In the genomic region with DNA sequence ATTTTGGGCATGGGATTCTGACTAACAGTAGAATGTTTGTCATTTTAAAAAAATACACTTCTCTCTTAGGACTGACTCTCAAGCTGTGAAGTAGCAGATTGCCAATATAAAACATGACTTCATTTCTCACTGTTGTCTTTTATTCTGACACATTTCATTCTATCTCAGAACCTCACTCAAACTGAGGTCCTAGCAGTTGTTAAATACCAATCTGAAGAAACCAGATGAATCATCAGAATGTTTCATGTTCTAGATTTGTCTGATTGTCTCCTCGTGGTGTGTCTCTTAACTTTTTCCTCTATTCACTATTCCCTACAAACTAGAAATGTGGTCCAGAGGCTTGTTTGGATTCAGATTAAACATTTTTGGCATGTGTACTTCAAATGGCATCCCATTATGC, we compare ENCODE assay signal across 25 cellular contexts.
DNase-seq lines count a peak whose midpoint lies in the region; ATAC-seq and TF ChIP-seq lines count a peak whose summit lies in the region.
"Had no signal": no experiment of that assay in that cellular context is flagged by ENCODE, and none has a peak within 500 bp of the region (broad histone marks: within the 10 kb centered on the region; RNA-seq: fewer than 3 reads in every experiment).

No MANE protein-coding gene starts in this region.

- no peaks in the 10 kb centered on the region for H3K36me3 Mint-ChIP-seq in HFFc6 (ENCODE audit: low read depth)
- H3K36me3 Mint-ChIP-seq in chondrocyte (ENCODE audit: low read depth): no peaks in the 10 kb centered on the region
- H3K36me3 Mint-ChIP-seq: activated naive CD4-positive, alpha-beta T cell treated with anti-CD3 and anti-CD28 coated beads, Interleukin-2, amount 50 U/mL, for 24 hours; brain had no signal

- in situ Hi-C loops in brain microvascular endothelial cell (cut with HindIII; ENCODE audit: low pct_ligation_motif_present, low sequenced_read_pairs): no loop called here

- intact Hi-C loops in ascending aorta (cut with DNase I): no loop called here

- H3K27ac ChIP-seq in brain microvascular endothelial cell (peak overlapping the region; percentile 26), ascending aorta (no peak overlapping the region)
- H3K27ac ChIP-seq: vagina had no signal

- TF ChIP-seq CTCF in HFFc6 (IDR thresholded peaks at IDR 0.05) (no peak), brain microvascular endothelial cell (IDR thresholded peaks at IDR 0.05; ENCODE audit: low read depth, low read length, missing control alignments) (no peak), chondrocyte (IDR thresholded peaks at IDR 0.05) (no peak), ascending aorta (IDR thresholded peaks at IDR 0.05) (no peak)

- no peak overlapping the region for H3K27ac Mint-ChIP-seq in HFFc6
- no peak overlapping the region for H3K27ac Mint-ChIP-seq in chondrocyte (ENCODE audit: unreplicated experiment)
- H3K27ac Mint-ChIP-seq: activated CD8-positive, alpha-beta T cell treated with anti-CD3 and anti-CD28 coated beads for 36 hours; activated naive CD4-positive, alpha-beta T cell treated with anti-CD3 and anti-CD28 coated beads, Interleukin-2, amount 50 U/mL, for 24 hours; activated T-cell treated with anti-CD3 and anti-CD28 coated beads, Interleukin-2, amount 50 U/mL, for 24 hours; brain; dendritic cell treated with granulocyte-macrophage colony-stimulating factor and Interleukin-4, amounts not matched to agents 40 ng/mL and 50 ng/mL, for 4 days; T-helper 1 cell treated with Interleukin-12 subunit alpha and Interleukin-12 subunit beta and Interleukin-4 antibody, amounts not matched to agents 30 μg/mL and 1 μg/mL, for 36 hours had no signal

- no peaks in the 10 kb centered on the region for H3K9me3 ChIP-seq in ascending aorta
- H3K9me3 ChIP-seq: HAP-1, vagina had no signal

- H3K4me1 Mint-ChIP-seq in HFFc6 (ENCODE audit: low read depth) (peaks cover 29% of the 10 kb centered on the region), chondrocyte (ENCODE audit: low read depth) (peaks cover 23% of the 10 kb centered on the region)
- H3K4me1 Mint-ChIP-seq: activated naive CD4-positive, alpha-beta T cell treated with anti-CD3 and anti-CD28 coated beads, Interleukin-2, amount 50 U/mL, for 24 hours had no signal

- H3K4me3 ChIP-seq in brain microvascular endothelial cell (ENCODE audit: low read depth, low read length) (no peak overlapping the region), ascending aorta (no peak overlapping the region)
- H3K4me3 ChIP-seq: HAP-1, vagina had no signal

- H3K4me3 Mint-ChIP-seq in HFFc6: no peak overlapping the region
- H3K4me3 Mint-ChIP-seq in chondrocyte (ENCODE audit: unreplicated experiment): no peak overlapping the region
- H3K4me3 Mint-ChIP-seq: activated CD8-positive, alpha-beta T cell treated with anti-CD3 and anti-CD28 coated beads for 36 hours; activated naive CD4-positive, alpha-beta T cell treated with anti-CD3 and anti-CD28 coated beads, Interleukin-2, amount 50 U/mL, for 24 hours; activated T-cell treated with anti-CD3 and anti-CD28 coated beads, Interleukin-2, amount 50 U/mL, for 24 hours; brain; dendritic cell treated with granulocyte-macrophage colony-stimulating factor and Interleukin-4, amounts not matched to agents 40 ng/mL and 50 ng/mL, for 4 days; neural crest cell; T-helper 1 cell treated with Interleukin-12 subunit alpha and Interleukin-12 subunit beta and Interleukin-4 antibody, amounts not matched to agents 30 μg/mL and 1 μg/mL, for 36 hours had no signal

- H3K36me3 ChIP-seq in brain microvascular endothelial cell (replicated peaks) (no peaks in the 10 kb centered on the region), ascending aorta (no peaks in the 10 kb centered on the region)
- H3K36me3 ChIP-seq: HAP-1, vagina had no signal

- no peaks in the 10 kb centered on the region; the same call in 1 of the 2 replicates for H3K27me3 Mint-ChIP-seq in HFFc6 (ENCODE audit: insufficient read depth)
- no peaks in the 10 kb centered on the region for H3K27me3 Mint-ChIP-seq in chondrocyte (ENCODE audit: low read depth)
- H3K27me3 Mint-ChIP-seq: activated CD8-positive, alpha-beta T cell treated with anti-CD3 and anti-CD28 coated beads for 36 hours; activated naive CD4-positive, alpha-beta T cell treated with anti-CD3 and anti-CD28 coated beads, Interleukin-2, amount 50 U/mL, for 24 hours; activated T-cell treated with anti-CD3 and anti-CD28 coated beads, Interleukin-2, amount 50 U/mL, for 24 hours; brain had no signal

- H3K4me1 ChIP-seq in ascending aorta: no peaks in the 10 kb centered on the region
- H3K4me1 ChIP-seq: vagina had no signal

- DNase-seq in AG20443 (ENCODE audit: low spot score): peak; percentile 38
- DNase-seq in HFFc6: peak; percentile 45
- DNase-seq in brain microvascular endothelial cell: peak; percentile 35
- DNase-seq in myocyte (ENCODE audit: low read depth): peak; percentile 54
- DNase-seq in chondrocyte (ENCODE audit: low spot score): no peak
- no peak for DNase-seq in ascending aorta (ENCODE audit: low spot score in 2 of 2)
- DNase-seq: activated CD8-positive, alpha-beta T cell treated with anti-CD3 and anti-CD28 coated beads for 36 hours; activated T-cell treated with anti-CD3 and anti-CD28 coated beads, Interleukin-2, amount 50 U/mL, for 24 hours; AML-193; left colon; midbrain; NCI-H146; NCI-H2171 treated with DMSO at 0.1 percent for 48 hours; NCI-H748 treated with DMSO at 0.1 percent for 48 hours; SIG-M5; stimulated activated CD4-positive, alpha-beta T cell treated with anti-CD3 and anti-CD28 coated beads, Interleukin-4, amount 100 ng/mL, for 24 hours had no signal

- no peak for ATAC-seq in HG02973 (IDR thresholded peaks at IDR 0.05; ENCODE audit: unreplicated experiment)
- no peak for ATAC-seq in GM21825 (IDR thresholded peaks at IDR 0.05; ENCODE audit: unreplicated experiment)
- ATAC-seq: activated CD8-positive, alpha-beta T cell treated with anti-CD3 and anti-CD28 coated beads for 36 hours; left colon had no signal

- H3K9me3 Mint-ChIP-seq in HFFc6: no peaks in the 10 kb centered on the region
- no peaks in the 10 kb centered on the region for H3K9me3 Mint-ChIP-seq in chondrocyte (ENCODE audit: low read depth)
- H3K9me3 Mint-ChIP-seq: activated CD8-positive, alpha-beta T cell treated with anti-CD3 and anti-CD28 coated beads for 36 hours; activated naive CD4-positive, alpha-beta T cell treated with anti-CD3 and anti-CD28 coated beads, Interleukin-2, amount 50 U/mL, for 24 hours; activated T-cell treated with anti-CD3 and anti-CD28 coated beads, Interleukin-2, amount 50 U/mL, for 24 hours; brain; dendritic cell treated with granulocyte-macrophage colony-stimulating factor and Interleukin-4, amounts not matched to agents 40 ng/mL and 50 ng/mL, for 4 days; neural crest cell; T-helper 1 cell treated with Interleukin-12 subunit alpha and Interleukin-12 subunit beta and Interleukin-4 antibody, amounts not matched to agents 30 μg/mL and 1 μg/mL, for 36 hours had no signal

- H3K27me3 ChIP-seq in brain microvascular endothelial cell (replicated peaks) (no peaks in the 10 kb centered on the region), ascending aorta (no peaks in the 10 kb centered on the region)
- H3K27me3 ChIP-seq: vagina had no signal

Comparison
In these comparisons a context has a peak if more than half of its experiments do, and no peak if none do; other contexts are left out.
1. DNase-seq: peak in AG20443 (single experiment), HFFc6 (single experiment), brain microvascular endothelial cell (single experiment) and myocyte (single experiment); none in chondrocyte (single experiment) and ascending aorta (0 of 2).